In the genomic region with DNA sequence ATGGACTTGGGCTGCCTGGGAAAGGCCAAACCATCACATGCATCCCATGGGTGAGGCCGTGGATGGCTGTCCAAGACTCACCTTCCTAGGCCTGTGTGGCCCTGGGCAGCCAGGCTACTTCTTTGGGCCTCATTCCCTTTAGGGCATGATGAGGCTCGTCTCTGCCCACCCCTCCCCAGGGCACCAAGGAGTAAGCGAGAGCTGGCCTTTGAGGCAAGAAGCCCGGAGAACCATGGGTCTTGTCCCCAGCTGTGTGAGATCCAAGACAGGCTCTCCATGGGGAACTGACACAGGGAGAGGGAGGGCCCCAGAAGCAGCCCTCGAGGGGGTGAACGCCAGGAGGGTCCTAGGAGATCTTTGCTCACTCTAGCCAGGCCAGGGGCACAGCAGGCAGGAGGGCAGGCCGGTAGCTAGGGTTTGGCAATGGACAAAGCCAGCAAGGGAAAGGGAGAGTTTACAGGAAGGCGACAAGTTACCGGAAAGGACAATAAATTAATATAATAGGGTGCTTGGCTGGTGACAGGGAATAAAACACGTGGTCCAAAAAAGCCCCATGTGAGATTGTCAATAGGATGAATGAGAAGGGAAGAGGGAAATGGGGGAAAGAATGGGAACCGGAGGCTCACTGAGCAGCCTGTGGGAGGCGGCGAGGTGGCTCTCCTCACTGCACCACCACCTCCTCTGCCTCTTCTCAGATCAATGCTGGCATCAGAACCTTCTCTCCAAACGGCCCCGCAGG, we compare ENCODE assay signal across 31 cellular contexts.
"Had no signal": no experiment of that assay in that cellular context is flagged by ENCODE, and none has a peak within 500 bp of the region (broad histone marks: within the 10 kb centered on the region; RNA-seq: fewer than 3 reads in every experiment).

No MANE protein-coding gene starts in this region.

- H3K9ac ChIP-seq: neural progenitor cell had no signal

- H3K27ac ChIP-seq: heart right ventricle, hepatocyte, lower lobe of right lung, neural progenitor cell, pancreas, prostate gland, sigmoid colon, tibial nerve, vagina had no signal

- H3K4me3 ChIP-seq: heart right ventricle, hepatocyte, lower lobe of right lung, neural progenitor cell, pancreas, prostate gland, sigmoid colon, tibial nerve, vagina had no signal

- FAIRE-seq: pancreas, small intestine had no signal

- H3K4me3 Mint-ChIP-seq: mesothelial cell of epicardium; natural killer cell; nephron progenitor cell; neural progenitor cell; stimulated activated memory B cell treated with anti-CD40 and anti-IgM and Interleukin-4, amounts not matched to agents 10 μg/mL and 1 μg/mL and 100 μg/mL, for 72 hours; stimulated activated naive CD8-positive, alpha-beta T cell treated with anti-CD3 and anti-CD28 coated beads, Interleukin-15, amount 100 ng/mL, for 72 hours; type B pancreatic cell had no signal

- H3K36me3 Mint-ChIP-seq: mesothelial cell of epicardium, natural killer cell had no signal

- H3K4me1 Mint-ChIP-seq: natural killer cell; stimulated activated naive CD8-positive, alpha-beta T cell treated with anti-CD3 and anti-CD28 coated beads, Interleukin-15, amount 100 ng/mL, for 72 hours had no signal

- H3K36me3 ChIP-seq: heart right ventricle, lower lobe of right lung, neural progenitor cell, pancreas, prostate gland, sigmoid colon, tibial nerve, vagina had no signal

- H2AFZ ChIP-seq: hepatocyte, neural progenitor cell had no signal

- H3K4me2 ChIP-seq: hepatocyte, neural progenitor cell had no signal

- ATAC-seq: heart right ventricle; left cardiac atrium; left lobe of liver; lower lobe of right lung; natural killer cell; pancreas; right cardiac atrium; stimulated activated memory B cell treated with anti-CD40 and anti-IgM and Interleukin-4, amounts not matched to agents 10 μg/mL and 1 μg/mL and 100 μg/mL, for 72 hours; stimulated activated naive CD8-positive, alpha-beta T cell treated with anti-CD3 and anti-CD28 coated beads, Interleukin-15, amount 100 ng/mL, for 72 hours had no signal

- H3K27me3 Mint-ChIP-seq: naive B cell; stimulated activated memory B cell treated with anti-CD40 and anti-IgM and Interleukin-4, amounts not matched to agents 10 μg/mL and 1 μg/mL and 100 μg/mL, for 72 hours; stimulated activated naive CD8-positive, alpha-beta T cell treated with anti-CD3 and anti-CD28 coated beads, Interleukin-15, amount 100 ng/mL, for 72 hours had no signal

- DNase-seq: heart right ventricle; islet precursor cell; kidney glomerular epithelial cell; left cardiac atrium; lower lobe of right lung; mammary epithelial cell; mesendoderm; naive B cell; natural killer cell; nephron progenitor cell; retina; sigmoid colon; small intestine; stimulated activated CD4-positive, alpha-beta T cell treated with anti-CD3 and anti-CD28 coated beads, Interleukin-1b, Interleukin-23, amount 100 ng/mL, for 48 hours; stimulated activated CD4-positive, alpha-beta T cell treated with anti-CD3 and anti-CD28 coated beads, Interleukin-2, amount 100 ng/mL, for 48 hours; stimulated activated CD4-positive, alpha-beta T cell treated with anti-CD3 and anti-CD28 coated beads, Interleukin-4, amount 100 ng/mL, for 4 hours; stimulated activated CD8-positive, alpha-beta memory T cell treated with anti-CD3 and anti-CD28 coated beads, Interleukin-4, amount 100 ng/mL, for 48 hours; stimulated activated naive CD4-positive, alpha-beta T cell treated with Interleukin-2 at 50 U/mL for 16 hours; stimulated activated naive CD8-positive, alpha-beta T cell treated with anti-CD3 and anti-CD28 coated beads, Interleukin-15, amount 100 ng/mL, for 72 hours; substantia nigra had no signal

- H3K27ac Mint-ChIP-seq: mesothelial cell of epicardium; natural killer cell; nephron progenitor cell; neural progenitor cell; stimulated activated memory B cell treated with anti-CD40 and anti-IgM and Interleukin-4, amounts not matched to agents 10 μg/mL and 1 μg/mL and 100 μg/mL, for 72 hours; type B pancreatic cell had no signal

- H3K9me3 Mint-ChIP-seq: mesothelial cell of epicardium; naive B cell; natural killer cell; nephron progenitor cell; neural progenitor cell; stimulated activated memory B cell treated with anti-CD40 and anti-IgM and Interleukin-4, amounts not matched to agents 10 μg/mL and 1 μg/mL and 100 μg/mL, for 72 hours; stimulated activated naive CD8-positive, alpha-beta T cell treated with anti-CD3 and anti-CD28 coated beads, Interleukin-15, amount 100 ng/mL, for 72 hours; type B pancreatic cell had no signal

- H3K27me3 ChIP-seq: heart right ventricle, hepatocyte, neural progenitor cell, pancreas, sigmoid colon, tibial nerve, vagina had no signal

- H3K9me3 ChIP-seq: heart right ventricle, lower lobe of right lung, pancreas, prostate gland, sigmoid colon, tibial nerve, vagina had no signal

- H3K4me1 ChIP-seq: heart right ventricle, lower lobe of right lung, neural progenitor cell, pancreas, prostate gland, sigmoid colon, tibial nerve, vagina had no signal
